ENCODE assay signal across 22 cellular contexts in genomic region chr6:39256294-39256693, GRCh38. TPM values are rescaled to one million over a fixed set of nuclear protein-coding genes. Genes with fewer than 3 reads are reported as not detected.
"Had no signal": no experiment of that assay in that cellular context is flagged by ENCODE, and none has a peak within 500 bp of the region (broad histone marks: within the 10 kb centered on the region; RNA-seq: fewer than 3 reads in every experiment).

No MANE protein-coding gene starts in this region.

- H3K9me3 ChIP-seq: sigmoid colon, tibial artery had no signal

- H3K27ac Mint-ChIP-seq: activated naive CD4-positive, alpha-beta T cell treated with anti-CD3 and anti-CD28 coated beads, Interleukin-2, amount 50 U/mL, for 72 hours; mesothelial cell of epicardium; natural killer cell treated with Interleukin-12 subunit alpha and Interleukin-12 subunit beta and Interleukin-15 and Interleukin-18, amount 100 ng/mL, for 72 hours; stimulated activated memory B cell treated with anti-CD40 and anti-IgM and Interleukin-4, amounts not matched to agents 10 μg/mL and 1 μg/mL and 100 μg/mL, for 72 hours; T-helper 2 cell treated with Interferon-gamma antibody and Interleukin-4, amounts not matched to agents 5 μg/mL and 100 μg/mL, for 36 hours had no signal

- H3K4me3 Mint-ChIP-seq: mesothelial cell of epicardium; natural killer cell treated with Interleukin-12 subunit alpha and Interleukin-12 subunit beta and Interleukin-15 and Interleukin-18, amount 100 ng/mL, for 72 hours; stimulated activated memory B cell treated with anti-CD40 and anti-IgM and Interleukin-4, amounts not matched to agents 10 μg/mL and 1 μg/mL and 100 μg/mL, for 72 hours; T-helper 2 cell treated with Interferon-gamma antibody and Interleukin-4, amounts not matched to agents 5 μg/mL and 100 μg/mL, for 36 hours had no signal

- H3K27me3 ChIP-seq: sigmoid colon had no signal

- H3K27ac ChIP-seq: gastroesophageal sphincter, sigmoid colon, tibial artery had no signal

- H3K36me3 ChIP-seq: gastroesophageal sphincter, sigmoid colon, tibial artery had no signal

- DNase-seq: activated CD4-positive, alpha-beta T cell treated with anti-CD3 and anti-CD28 coated beads for 4 hours; activated gamma-delta T cell treated with Interleukin-2 at 50 U/mL for 16 hours; amniotic stem cell; effector CD4-positive, alpha-beta T cell; nucleus accumbens; posterior cingulate gyrus; sigmoid colon; stimulated activated CD4-positive, alpha-beta T cell treated with anti-CD3 and anti-CD28 coated beads, Interleukin-4, amount 100 ng/mL, for 4 hours; tibial artery had no signal

- H3K4me3 ChIP-seq: gastroesophageal sphincter, lung, sigmoid colon, tibial artery had no signal

- H3K4me1 Mint-ChIP-seq: mesothelial cell of epicardium; stimulated activated memory B cell treated with anti-CD40 and anti-IgM and Interleukin-4, amounts not matched to agents 10 μg/mL and 1 μg/mL and 100 μg/mL, for 72 hours had no signal

- H3K4me1 ChIP-seq: gastroesophageal sphincter, sigmoid colon, tibial artery had no signal

- ATAC-seq: activated naive CD4-positive, alpha-beta T cell treated with anti-CD3 and anti-CD28 coated beads, Interleukin-2, amount 50 U/mL, for 72 hours; esophagus mucosa; gastroesophageal sphincter; left lobe of liver; natural killer cell treated with Interleukin-12 subunit alpha and Interleukin-12 subunit beta and Interleukin-15 and Interleukin-18, amount 100 ng/mL, for 72 hours; stimulated activated memory B cell treated with anti-CD40 and anti-IgM and Interleukin-4, amounts not matched to agents 10 μg/mL and 1 μg/mL and 100 μg/mL, for 72 hours had no signal

- H3K9me3 Mint-ChIP-seq: natural killer cell treated with Interleukin-12 subunit alpha and Interleukin-12 subunit beta and Interleukin-15 and Interleukin-18, amount 100 ng/mL, for 72 hours had no signal

- H3K36me3 Mint-ChIP-seq: mesothelial cell of epicardium; natural killer cell treated with Interleukin-12 subunit alpha and Interleukin-12 subunit beta and Interleukin-15 and Interleukin-18, amount 100 ng/mL, for 72 hours; stimulated activated memory B cell treated with anti-CD40 and anti-IgM and Interleukin-4, amounts not matched to agents 10 μg/mL and 1 μg/mL and 100 μg/mL, for 72 hours had no signal

RNA-seq across cellular contexts. Expression of gene KCNK5, which starts 27.0 kb away (rescaled TPM):
- polyA plus RNA-seq: keratinocyte had no signal

RNA-seq across cellular contexts. Expression of gene KCNK17, which starts 57.9 kb away (rescaled TPM):
- total RNA-seq: activated CD8-positive, alpha-beta memory T cell treated with anti-CD3 and anti-CD28 coated beads for 36 hours; activated naive CD4-positive, alpha-beta T cell treated with anti-CD3 and anti-CD28 coated beads, Interleukin-2, amount 50 U/mL, for 72 hours; mesothelial cell of epicardium; natural killer cell treated with Interleukin-12 subunit alpha and Interleukin-12 subunit beta and Interleukin-15 and Interleukin-18, amount 100 ng/mL, for 72 hours; renal cortical epithelial cell; subcutaneous adipose tissue had no signal
- polyA plus RNA-seq: keratinocyte had no signal
